29 cellular contexts compared by ENCODE assay signal in genomic region chr18:60062396-60062795, GRCh38.
"Had no signal": no experiment of that assay in that cellular context is flagged by ENCODE, and none has a peak within 500 bp of the region (broad histone marks: within the 10 kb centered on the region; RNA-seq: fewer than 3 reads in every experiment).

No MANE protein-coding gene starts in this region.

- H3K4me1 ChIP-seq: left ventricle myocardium inferior, pancreas, prostate gland, suprapubic skin, tibial artery, upper lobe of right lung had no signal

- H3K36me3 ChIP-seq: left ventricle myocardium inferior, pancreas, prostate gland, suprapubic skin, thoracic aorta, tibial artery, upper lobe of right lung had no signal

- H3K27ac ChIP-seq: left ventricle myocardium inferior, pancreas, prostate gland, skin epidermis, suprapubic skin, thoracic aorta, tibial artery, upper lobe of right lung had no signal

- H3K4me3 Mint-ChIP-seq: immature natural killer cell; memory B cell; naive thymus-derived CD8-positive, alpha-beta T cell; nephron; neural crest cell; stimulated activated naive CD8-positive, alpha-beta T cell treated with anti-CD3 and anti-CD28 coated beads, Interleukin-15, Interleukin-2, amounts not matched to agents 100 ng/mL and 50 ng/mL, for 24 hours had no signal

- H3K9me3 ChIP-seq: pancreas, prostate gland, suprapubic skin, thoracic aorta, tibial artery, upper lobe of right lung had no signal

- H3K9me3 Mint-ChIP-seq: neural crest cell; stimulated activated naive CD8-positive, alpha-beta T cell treated with anti-CD3 and anti-CD28 coated beads, Interleukin-15, Interleukin-2, amounts not matched to agents 100 ng/mL and 50 ng/mL, for 24 hours had no signal

- FAIRE-seq: islet of Langerhans, pancreas, urothelium cell line had no signal

- H3K4me3 ChIP-seq: left ventricle myocardium inferior, lung, pancreas, prostate gland, skin epidermis, suprapubic skin, thoracic aorta, tibial artery, upper lobe of right lung had no signal

- H3K4me1 Mint-ChIP-seq: immature natural killer cell; memory B cell; naive thymus-derived CD8-positive, alpha-beta T cell; nephron had no signal

- DNase-seq: hypothalamus; immature natural killer cell; left ventricle myocardium inferior; naive thymus-derived CD8-positive, alpha-beta T cell; nucleus accumbens; pancreas; posterior cingulate gyrus; retina; right cardiac atrium; stimulated activated CD4-positive, alpha-beta T cell treated with anti-CD3 and anti-CD28 coated beads, Interleukin-12 subunit alpha, Interleukin-12 subunit beta, amount 100 ng/mL, for 4 hours; stimulated activated CD4-positive, alpha-beta T cell treated with anti-CD3 and anti-CD28 coated beads, Interleukin-15, amount 100 ng/mL, for 24 hours; stimulated activated CD4-positive, alpha-beta T cell treated with anti-CD3 and anti-CD28 coated beads, Interleukin-2, amount 100 ng/mL, for 24 hours; stimulated activated CD4-positive, alpha-beta T cell treated with anti-CD3 and anti-CD28 coated beads, Interleukin-4, amount 100 ng/mL, for 1 hour; stimulated activated naive CD4-positive, alpha-beta T cell; tibial artery; trophoblast cell; upper lobe of right lung had no signal

- H3K27me3 ChIP-seq: pancreas, tibial artery, upper lobe of right lung had no signal

- H3K27ac Mint-ChIP-seq: immature natural killer cell; memory B cell; naive thymus-derived CD8-positive, alpha-beta T cell; nephron; stimulated activated naive CD8-positive, alpha-beta T cell treated with anti-CD3 and anti-CD28 coated beads, Interleukin-15, Interleukin-2, amounts not matched to agents 100 ng/mL and 50 ng/mL, for 24 hours had no signal

- H3K36me3 Mint-ChIP-seq: immature natural killer cell; memory B cell; naive thymus-derived CD8-positive, alpha-beta T cell had no signal

- ATAC-seq: naive thymus-derived CD8-positive, alpha-beta T cell; pancreas; right cardiac atrium; sciatic nerve; upper lobe of right lung had no signal
